ENCODE assay signal across 27 cellular contexts in genomic region chr5:79890871-79891249, GRCh38.
"Had no signal": no experiment of that assay in that cellular context is flagged by ENCODE, and none has a peak within 500 bp of the region (broad histone marks: within the 10 kb centered on the region; RNA-seq: fewer than 3 reads in every experiment).

No MANE protein-coding gene starts in this region.

- H3K27me3 ChIP-seq: right atrium auricular region, thyroid gland had no signal

- H3K27ac ChIP-seq: breast epithelium, esophagus muscularis mucosa, heart right ventricle, left lung, parathyroid adenoma, right atrium auricular region, stomach, thyroid gland had no signal

- H2AFZ ChIP-seq: parathyroid adenoma had no signal

- ATAC-seq: activated CD4-positive, alpha-beta T cell treated with anti-CD3 and anti-CD28 coated beads for 36 hours; activated CD8-positive, alpha-beta memory T cell treated with anti-CD3 and anti-CD28 coated beads, Interleukin-2, amount 10 ng/mL, durations not matched to agents 7 days and 5 days; activated CD8-positive, alpha-beta T cell treated with anti-CD3 and anti-CD28 coated beads, Interleukin-2, amount 10 ng/mL, durations not matched to agents 7 days and 5 days; activated naive CD8-positive, alpha-beta T cell treated with anti-CD3 and anti-CD28 coated beads, Interleukin-2, amount 50 U/mL, for 24 hours; left lung; natural killer cell treated with Interleukin-12 subunit alpha and Interleukin-12 subunit beta and Interleukin-15 and Interleukin-18, amount 100 ng/mL, for 72 hours; stimulated activated naive B cell treated with anti-CD40 and anti-IgM and Interleukin-4, amounts not matched to agents 10 μg/mL and 1 μg/mL and 100 μg/mL, for 72 hours had no signal

- H3K9me3 ChIP-seq: breast epithelium, right atrium auricular region, thyroid gland had no signal

- H3K9me3 Mint-ChIP-seq: activated naive CD4-positive, alpha-beta T cell treated with anti-CD3 and anti-CD28 coated beads, Interleukin-2, amount 50 U/mL, for 24 hours; natural killer cell treated with Interleukin-12 subunit alpha and Interleukin-12 subunit beta and Interleukin-15 and Interleukin-18, amount 100 ng/mL, for 72 hours; stimulated activated naive B cell treated with anti-CD40 and anti-IgM and Interleukin-4, amounts not matched to agents 10 μg/mL and 1 μg/mL and 100 μg/mL, for 72 hours had no signal

- H3K4me1 Mint-ChIP-seq: activated CD4-positive, alpha-beta T cell treated with anti-CD3 and anti-CD28 coated beads for 36 hours; activated CD8-positive, alpha-beta memory T cell treated with anti-CD3 and anti-CD28 coated beads, Interleukin-2, amount 10 ng/mL, durations not matched to agents 7 days and 5 days; activated naive CD4-positive, alpha-beta T cell treated with anti-CD3 and anti-CD28 coated beads, Interleukin-2, amount 50 U/mL, for 24 hours; activated naive CD8-positive, alpha-beta T cell treated with anti-CD3 and anti-CD28 coated beads, Interleukin-2, amount 50 U/mL, for 24 hours had no signal

- H3K36me3 ChIP-seq: breast epithelium, esophagus muscularis mucosa, heart right ventricle, left lung, right atrium auricular region, stomach, thyroid gland had no signal

- H3K36me3 Mint-ChIP-seq: activated CD8-positive, alpha-beta memory T cell treated with anti-CD3 and anti-CD28 coated beads, Interleukin-2, amount 10 ng/mL, durations not matched to agents 7 days and 5 days; natural killer cell treated with Interleukin-12 subunit alpha and Interleukin-12 subunit beta and Interleukin-15 and Interleukin-18, amount 100 ng/mL, for 72 hours; stimulated activated naive B cell treated with anti-CD40 and anti-IgM and Interleukin-4, amounts not matched to agents 10 μg/mL and 1 μg/mL and 100 μg/mL, for 72 hours had no signal

- H3K9ac ChIP-seq: parathyroid adenoma had no signal

- H3K4me3 Mint-ChIP-seq: activated CD4-positive, alpha-beta T cell treated with anti-CD3 and anti-CD28 coated beads for 36 hours; activated CD8-positive, alpha-beta memory T cell treated with anti-CD3 and anti-CD28 coated beads, Interleukin-2, amount 10 ng/mL, durations not matched to agents 7 days and 5 days; activated CD8-positive, alpha-beta T cell treated with anti-CD3 and anti-CD28 coated beads, Interleukin-2, amount 10 ng/mL, durations not matched to agents 7 days and 5 days; activated naive CD4-positive, alpha-beta T cell treated with anti-CD3 and anti-CD28 coated beads, Interleukin-2, amount 50 U/mL, for 24 hours; activated naive CD8-positive, alpha-beta T cell treated with anti-CD3 and anti-CD28 coated beads, Interleukin-2, amount 50 U/mL, for 24 hours; dendritic cell treated with granulocyte-macrophage colony-stimulating factor and Interleukin-4, amounts not matched to agents 40 ng/mL and 50 ng/mL, for 4 days; natural killer cell treated with Interleukin-12 subunit alpha and Interleukin-12 subunit beta and Interleukin-15 and Interleukin-18, amount 100 ng/mL, for 72 hours; stimulated activated naive B cell treated with anti-CD40 and anti-IgM and Interleukin-4, amounts not matched to agents 10 μg/mL and 1 μg/mL and 100 μg/mL, for 72 hours; T-helper 2 cell treated with Interferon-gamma antibody and Interleukin-4, amounts not matched to agents 5 μg/mL and 100 μg/mL, for 36 hours had no signal

- H3K4me3 ChIP-seq: breast epithelium, esophagus muscularis mucosa, heart right ventricle, left lung, lung, right atrium auricular region, stomach, thyroid gland had no signal

- DNase-seq: activated CD4-positive, alpha-beta T cell treated with anti-CD3 and anti-CD28 coated beads for 36 hours; activated CD4-positive, CD25-positive, alpha-beta regulatory T cell; activated CD8-positive, alpha-beta memory T cell treated with anti-CD3 and anti-CD28 coated beads, Interleukin-2, amount 10 ng/mL, durations not matched to agents 7 days and 5 days; activated CD8-positive, alpha-beta T cell treated with anti-CD3 and anti-CD28 coated beads, Interleukin-2, amount 10 ng/mL, durations not matched to agents 7 days and 5 days; activated naive CD8-positive, alpha-beta T cell treated with anti-CD3 and anti-CD28 coated beads, Interleukin-2, amount 50 U/mL, for 24 hours; activated T-cell treated with anti-CD3 and anti-CD28 coated beads, Interleukin-2, amount 50 U/mL, for 48 hours; central memory CD4-positive, alpha-beta T cell; foreskin melanocyte; heart right ventricle; left lung; mesendoderm; stimulated activated CD4-positive, alpha-beta T cell treated with anti-CD3 and anti-CD28 coated beads, Interleukin-15, amount 100 ng/mL, for 24 hours; stimulated activated CD4-positive, alpha-beta T cell treated with anti-CD3 and anti-CD28 coated beads, Interleukin-2, amount 100 ng/mL, for 24 hours; stimulated activated naive B cell treated with anti-CD40 and anti-IgM and Interleukin-4, amounts not matched to agents 10 μg/mL and 1 μg/mL and 100 μg/mL, for 72 hours; stomach; T-helper 1 cell; thyroid gland had no signal

- H3K4me1 ChIP-seq: breast epithelium, esophagus muscularis mucosa, left lung, parathyroid adenoma, right atrium auricular region, stomach, thyroid gland had no signal

- H3K27ac Mint-ChIP-seq: activated CD4-positive, alpha-beta T cell treated with anti-CD3 and anti-CD28 coated beads for 36 hours; activated CD8-positive, alpha-beta memory T cell treated with anti-CD3 and anti-CD28 coated beads, Interleukin-2, amount 10 ng/mL, durations not matched to agents 7 days and 5 days; activated CD8-positive, alpha-beta T cell treated with anti-CD3 and anti-CD28 coated beads, Interleukin-2, amount 10 ng/mL, durations not matched to agents 7 days and 5 days; activated naive CD4-positive, alpha-beta T cell treated with anti-CD3 and anti-CD28 coated beads, Interleukin-2, amount 50 U/mL, for 24 hours; activated naive CD8-positive, alpha-beta T cell treated with anti-CD3 and anti-CD28 coated beads, Interleukin-2, amount 50 U/mL, for 24 hours; activated T-helper 2 cell treated with anti-CD3 and anti-CD28 coated beads, Interferon-gamma antibody, Interleukin-2, Interleukin-4, amounts not matched to agents 10 μg/mL and 5 μg/mL and 100 μg/mL, durations not matched to agents 14 hours and 24 hours and 36 hours; dendritic cell treated with granulocyte-macrophage colony-stimulating factor and Interleukin-4, amounts not matched to agents 40 ng/mL and 50 ng/mL, for 4 days; natural killer cell treated with Interleukin-12 subunit alpha and Interleukin-12 subunit beta and Interleukin-15 and Interleukin-18, amount 100 ng/mL, for 72 hours; T-helper 2 cell treated with Interferon-gamma antibody and Interleukin-4, amounts not matched to agents 5 μg/mL and 100 μg/mL, for 36 hours had no signal

- H3K79me2 ChIP-seq: parathyroid adenoma had no signal
